Comparison of ENCODE assay signal across 9 cellular contexts in genomic region chr18:50659091-50660003, GRCh38.
A peak's percentile ranks its signal among the peaks of the same experiment; 100 is the strongest.
DNase-seq lines count a peak whose midpoint lies in the region; ATAC-seq and TF ChIP-seq lines count a peak whose summit lies in the region.
"Had no signal": no experiment of that assay in that cellular context is flagged by ENCODE, and none has a peak within 500 bp of the region (broad histone marks: within the 10 kb centered on the region; RNA-seq: fewer than 3 reads in every experiment).

No MANE protein-coding gene starts in this region.

- POLR2A ChIA-PET in WTC11 (lab: Charles Lee), result no interaction called here

- TF ChIP-seq CTCF in WTC11 (IDR thresholded peaks at IDR 0.05) (no peak), heart right ventricle (IDR thresholded peaks at IDR 0.05) (peak in 3 of 9 donors; percentile 11 to 38 (median 37)), thoracic aorta (IDR thresholded peaks at IDR 0.05) (peak; percentile 28), mesothelial cell of epicardium (IDR thresholded peaks at IDR 0.05; ENCODE audit: unreplicated experiment) (no peak), GM10266 (IDR thresholded peaks at IDR 0.05; ENCODE audit: control insufficient read depth, insufficient read depth, low read depth, missing control alignments) (no peak)

- H3K9me3 Mint-ChIP-seq in WTC11, result peaks cover 22% of the 10 kb centered on the region
- H3K9me3 Mint-ChIP-seq in mesothelial cell of epicardium, result peaks cover 5% of the 10 kb centered on the region
- H3K9me3 Mint-ChIP-seq: activated naive CD8-positive, alpha-beta T cell treated with anti-CD3 and anti-CD28 coated beads, Interleukin-2, amount 50 U/mL, for 24 hours had no signal

- H3K27ac ChIP-seq in heart right ventricle (peak overlapping the region; percentile 51 to 95 (median 88)), thoracic aorta (no peak overlapping the region)

- CTCF ChIA-PET in WTC11 (lab: Charles Lee), result interaction anchor here (1.8 to 2.2 kb wide), 2 partner anchors 15 to 125 kb away, joined by 6 read pairs; no protein-coding TSS in a partner anchor

- H3K27me3 Mint-ChIP-seq in WTC11 (ENCODE audit: low read depth) (no peaks in the 10 kb centered on the region; the same call in 1 of the 2 replicates), mesothelial cell of epicardium (ENCODE audit: low read depth) (no peaks in the 10 kb centered on the region)
- H3K27me3 Mint-ChIP-seq: activated naive CD8-positive, alpha-beta T cell treated with anti-CD3 and anti-CD28 coated beads, Interleukin-2, amount 50 U/mL, for 24 hours had no signal

- H3K36me3 ChIP-seq in heart right ventricle, result peaks cover 0 to 4% (median 0%) of the 10 kb centered on the region in 9 donors
- H3K36me3 ChIP-seq in thoracic aorta, result no peaks in the 10 kb centered on the region

- ATAC-seq in WTC11 (peak; percentile 52), heart right ventricle (peak; percentile 56 to 76 (median 68)), thoracic aorta (ENCODE audit: insufficient number of reproducible peaks, low FRiP score, low read depth) (peak; percentile 46)
- ATAC-seq: activated naive CD8-positive, alpha-beta T cell treated with anti-CD3 and anti-CD28 coated beads, Interleukin-2, amount 50 U/mL, for 24 hours had no signal

- H3K27me3 ChIP-seq in heart right ventricle (no peaks in the 10 kb centered on the region), thoracic aorta (replicated peaks; ENCODE audit: insufficient read depth) (no peaks in the 10 kb centered on the region)

- H3K4me3 ChIP-seq in heart right ventricle, result peak overlapping the region in 2 of 10 donors; percentile 18 to 30
- H3K4me3 ChIP-seq in thoracic aorta, result no peak overlapping the region

- H3K4me1 ChIP-seq in heart right ventricle (peaks cover 3 to 55% (median 35%) of the 10 kb centered on the region in 9 donors), thoracic aorta (ENCODE audit: control insufficient read depth in 1 of 2, low read depth in 2 of 2) (peaks cover 6 to 40% of the 10 kb centered on the region in 2 donors)

- H3K4me3 Mint-ChIP-seq in WTC11 (no peak overlapping the region), mesothelial cell of epicardium (no peak overlapping the region)
- H3K4me3 Mint-ChIP-seq: activated naive CD8-positive, alpha-beta T cell treated with anti-CD3 and anti-CD28 coated beads, Interleukin-2, amount 50 U/mL, for 24 hours had no signal

- peaks cover 0 to 10% (median 0%) of the 10 kb centered on the region in 11 donors for H3K9me3 ChIP-seq in heart right ventricle
- peaks cover 3% of the 10 kb centered on the region for H3K9me3 ChIP-seq in thoracic aorta

- no peaks in the 10 kb centered on the region for H3K36me3 Mint-ChIP-seq in WTC11
- peaks cover 2% of the 10 kb centered on the region for H3K36me3 Mint-ChIP-seq in mesothelial cell of epicardium

- H3K4me1 Mint-ChIP-seq in WTC11 (peaks cover 37% of the 10 kb centered on the region), mesothelial cell of epicardium (no peaks in the 10 kb centered on the region)
- H3K4me1 Mint-ChIP-seq: activated naive CD8-positive, alpha-beta T cell treated with anti-CD3 and anti-CD28 coated beads, Interleukin-2, amount 50 U/mL, for 24 hours had no signal

- 22 to 32% methylated on average over 13 of the region's 13 CpGs for WGBS in heart right ventricle, 2 donors

- peak; percentile 1 for DNase-seq in LHCN-M2 (ENCODE audit: low read depth)
- DNase-seq in WTC11 (ENCODE audit: low spot score), result no peak
- DNase-seq in heart right ventricle, result no peak
- DNase-seq in thoracic aorta (ENCODE audit: low spot score), result no peak
- DNase-seq in NCI-H1092 treated with DMSO at 0.1 percent for 48 hours (lab: John Stamatoyannopoulos, UW), result no peak
- no peak for DNase-seq in mesothelial cell of epicardium (ENCODE audit: low spot score in 2 of 2, unreplicated experiment in 2 of 2)
- no peak for DNase-seq in GM10266 (ENCODE audit: extremely low spot score)
- DNase-seq: activated naive CD8-positive, alpha-beta T cell treated with anti-CD3 and anti-CD28 coated beads, Interleukin-2, amount 50 U/mL, for 24 hours; NCI-H748 treated with DMSO at 0.1 percent for 48 hours had no signal

- H3K27ac Mint-ChIP-seq in WTC11 (0 out of 2 replicates have a peak overlapping the region, but pooled peaks have one; percentile 54), mesothelial cell of epicardium (no peak overlapping the region)
- H3K27ac Mint-ChIP-seq: activated naive CD8-positive, alpha-beta T cell treated with anti-CD3 and anti-CD28 coated beads, Interleukin-2, amount 50 U/mL, for 24 hours had no signal

- intact Hi-C loops in heart right ventricle (cut with DNase I), result loop anchor here in 2 of 10 donors (5.0 to 10.0 kb wide), 5 partner anchors 68 to 155 kb away; partner anchors contain the start of gene MAPK4 (in 1 of the 2)

TF ChIP-seq in WTC11, 78 proteins besides CTCF, POLR2A, EP300 and RAD21:
- no peak for TF ChIP-seq ZBTB21 (CRISPR knock-in tag; IDR thresholded peaks at IDR 0.05; ENCODE audit: borderline replicate concordance)
- TF ChIP-seq TEAD4 (CRISPR knock-in tag; IDR thresholded peaks at IDR 0.05), result no peak
- no peak for TF ChIP-seq TCF7 (CRISPR knock-in tag; IDR thresholded peaks at IDR 0.05; ENCODE audit: low read depth)
- no peak for TF ChIP-seq EMX1 (CRISPR knock-in tag; IDR thresholded peaks at IDR 0.05)
- no peak for TF ChIP-seq SP1 (CRISPR knock-in tag; conservative IDR thresholded peaks at IDR 0.05)
- no peak for TF ChIP-seq FOXK1 (CRISPR knock-in tag; IDR thresholded peaks at IDR 0.05)
- TF ChIP-seq NFYB (CRISPR knock-in tag; conservative IDR thresholded peaks at IDR 0.05; ENCODE audit: low read depth), result no peak
- TF ChIP-seq ZNF512 (CRISPR knock-in tag; IDR thresholded peaks at IDR 0.05; ENCODE audit: borderline replicate concordance), result no peak
- no peak for TF ChIP-seq NR2C2 (CRISPR knock-in tag; IDR thresholded peaks at IDR 0.05)

Comparison
In these comparisons a context has a peak if more than half of its experiments do, and no peak if none do; other contexts are left out.
1. H3K27ac ChIP-seq: peak in heart right ventricle (10 of 10); none in thoracic aorta (0 of 2).
2. Peak in every context shown above with its lines, with median percentiles within 50 percentile points of each other: ATAC-seq.